Comparison of ENCODE assay signal across 16 cellular contexts in genomic region chr13:101639711-101640110, GRCh38.
"Had no signal": no experiment of that assay in that cellular context is flagged by ENCODE, and none has a peak within 500 bp of the region (broad histone marks: within the 10 kb centered on the region; RNA-seq: fewer than 3 reads in every experiment).

No MANE protein-coding gene starts in this region.

- H3K4me1 ChIP-seq: left lung had no signal

- H3K9me3 Mint-ChIP-seq: activated naive CD8-positive, alpha-beta T cell treated with anti-CD3 and anti-CD28 coated beads, Interleukin-2, amount 50 U/mL, for 24 hours; activated T-helper 1 cell treated with anti-CD3 and anti-CD28 coated beads, Interleukin-12 subunit alpha, Interleukin-12 subunit beta, Interleukin-2, Interleukin-4 antibody, amounts not matched to agents 30 ng/mL and 10 ng/mL and 1 ng/mL, durations not matched to agents 14 hours and 24 hours and 36 hours; memory B cell; natural killer cell; stimulated activated naive B cell treated with anti-CD40 and anti-IgM and Interleukin-4, amounts not matched to agents 10 μg/mL and 1 μg/mL and 100 μg/mL, for 72 hours had no signal

- H3K36me3 ChIP-seq: left lung, neutrophil, tibial artery had no signal

- H3K4me3 ChIP-seq: left lung, tibial artery had no signal

- DNase-seq: activated CD4-positive, alpha-beta T cell treated with anti-CD3 and anti-CD28 coated beads, Interleukin-2, amount 10 ng/mL, durations not matched to agents 7 days and 5 days; activated CD8-positive, alpha-beta memory T cell treated with anti-CD3 and anti-CD28 coated beads for 24 hours; activated naive CD8-positive, alpha-beta T cell treated with anti-CD3 and anti-CD28 coated beads, Interleukin-2, amount 50 U/mL, for 24 hours; aorta; hippocampal formation; left lung; natural killer cell; posterior cingulate gyrus; retina; stimulated activated CD4-positive, alpha-beta T cell treated with anti-CD3 and anti-CD28 coated beads, Interleukin-15, amount 100 ng/mL, for 24 hours; stimulated activated CD4-positive, alpha-beta T cell treated with anti-CD3 and anti-CD28 coated beads, Interleukin-4, amount 100 ng/mL, for 1 hour; stimulated activated naive B cell treated with anti-CD40 and anti-IgM and Interleukin-4, amounts not matched to agents 10 μg/mL and 1 μg/mL and 100 μg/mL, for 72 hours; tibial artery had no signal

- H3K4me3 Mint-ChIP-seq: activated CD4-positive, alpha-beta T cell treated with anti-CD3 and anti-CD28 coated beads, Interleukin-2, amount 10 ng/mL, durations not matched to agents 7 days and 5 days; activated naive CD8-positive, alpha-beta T cell treated with anti-CD3 and anti-CD28 coated beads, Interleukin-2, amount 50 U/mL, for 24 hours; activated T-helper 1 cell treated with anti-CD3 and anti-CD28 coated beads, Interleukin-12 subunit alpha, Interleukin-12 subunit beta, Interleukin-2, Interleukin-4 antibody, amounts not matched to agents 30 ng/mL and 10 ng/mL and 1 ng/mL, durations not matched to agents 14 hours and 24 hours and 36 hours; memory B cell; natural killer cell; stimulated activated naive B cell treated with anti-CD40 and anti-IgM and Interleukin-4, amounts not matched to agents 10 μg/mL and 1 μg/mL and 100 μg/mL, for 72 hours had no signal

- H3K27ac Mint-ChIP-seq: activated CD4-positive, alpha-beta T cell treated with anti-CD3 and anti-CD28 coated beads, Interleukin-2, amount 10 ng/mL, durations not matched to agents 7 days and 5 days; activated naive CD8-positive, alpha-beta T cell treated with anti-CD3 and anti-CD28 coated beads, Interleukin-2, amount 50 U/mL, for 24 hours; activated T-helper 1 cell treated with anti-CD3 and anti-CD28 coated beads, Interleukin-12 subunit alpha, Interleukin-12 subunit beta, Interleukin-2, Interleukin-4 antibody, amounts not matched to agents 30 ng/mL and 10 ng/mL and 1 ng/mL, durations not matched to agents 14 hours and 24 hours and 36 hours; memory B cell; natural killer cell; stimulated activated naive B cell treated with anti-CD40 and anti-IgM and Interleukin-4, amounts not matched to agents 10 μg/mL and 1 μg/mL and 100 μg/mL, for 72 hours had no signal

- H3K9me3 ChIP-seq: left lung, neutrophil, tibial artery had no signal

- H3K27me3 ChIP-seq: left lung, neutrophil, tibial artery had no signal

- H3K27ac ChIP-seq: left lung, neutrophil, tibial artery had no signal

- H3K36me3 Mint-ChIP-seq: memory B cell; natural killer cell; stimulated activated naive B cell treated with anti-CD40 and anti-IgM and Interleukin-4, amounts not matched to agents 10 μg/mL and 1 μg/mL and 100 μg/mL, for 72 hours had no signal

- H3K4me1 Mint-ChIP-seq: activated CD4-positive, alpha-beta T cell treated with anti-CD3 and anti-CD28 coated beads, Interleukin-2, amount 10 ng/mL, durations not matched to agents 7 days and 5 days; memory B cell; natural killer cell; stimulated activated naive B cell treated with anti-CD40 and anti-IgM and Interleukin-4, amounts not matched to agents 10 μg/mL and 1 μg/mL and 100 μg/mL, for 72 hours had no signal
